In genomic region chr18:12048827-12049175, GRCh38 we compare ENCODE assay signal across 2 cellular contexts.
A peak's percentile ranks its signal among the peaks of the same experiment; 100 is the strongest.
TF ChIP-seq lines count a peak whose summit lies in the region.

No MANE protein-coding gene starts in this region.

TF ChIP-seq in IMR-90, 13 proteins besides CTCF, POLR2A, EP300 and RAD21:
- TF ChIP-seq BHLHE40 (IDR thresholded peaks at IDR 0.05; ENCODE audit: low read depth, low read length): peak; percentile 30; the same call in 1 of the 2 replicates
- peak; percentile 67 for TF ChIP-seq MAFK (IDR thresholded peaks at IDR 0.05; ENCODE audit: low read depth, low read length)
- TF ChIP-seq FOS (IDR thresholded peaks at IDR 0.05; ENCODE audit: low read depth, low read length): no peak
TF ChIP-seq in IMR-90: peak in this region for 2.

TF ChIP-seq in K562, 482 proteins besides CTCF, POLR2A, EP300 and RAD21:
- TF ChIP-seq ZNF316 (IDR thresholded peaks at IDR 0.05) (0 out of 2 replicates have a peak, but pooled peaks have one; percentile 16), TFE3 (CRISPR knock-in tag; IDR thresholded peaks at IDR 0.05) (no peak)
